26 cellular contexts compared by ENCODE assay signal in genomic region chr7:74240482-74240881, GRCh38.
"Had no signal": no experiment of that assay in that cellular context is flagged by ENCODE, and none has a peak within 500 bp of the region (broad histone marks: within the 10 kb centered on the region; RNA-seq: fewer than 3 reads in every experiment).

No MANE protein-coding gene starts in this region.

- H3K4me3 ChIP-seq: adrenal gland, ascending aorta, esophagus muscularis mucosa, lower lobe of right lung, prostate gland, thyroid gland had no signal

- ATAC-seq: activated T-helper 17 cell treated with anti-CD3 and anti-CD28 coated beads, Interleukin-2, amount 50 U/mL, for 72 hours; left cardiac atrium; lower lobe of right lung; natural killer cell treated with Interleukin-12 subunit alpha and Interleukin-12 subunit beta and Interleukin-15 and Interleukin-18, amount 100 ng/mL, for 72 hours; right cardiac atrium; WTC11 had no signal

- H3K27me3 ChIP-seq: adrenal gland, ascending aorta, brain microvascular endothelial cell, esophagus muscularis mucosa, thyroid gland had no signal

- H3K27ac Mint-ChIP-seq: activated naive CD8-positive, alpha-beta T cell; activated T-cell treated with anti-CD3 and anti-CD28 coated beads, Interleukin-2, amount 50 U/mL, for 24 hours; activated T-helper 17 cell treated with anti-CD3 and anti-CD28 coated beads, Interleukin-2, amount 50 U/mL, for 72 hours; natural killer cell treated with Interleukin-12 subunit alpha and Interleukin-12 subunit beta and Interleukin-15 and Interleukin-18, amount 100 ng/mL, for 72 hours; stimulated activated naive CD8-positive, alpha-beta T cell treated with anti-CD3 and anti-CD28 coated beads, Interleukin-15, Interleukin-2, amounts not matched to agents 100 ng/mL and 50 ng/mL, for 24 hours; WTC11 had no signal

- FAIRE-seq: frontal cortex, islet of Langerhans, urothelium cell line had no signal

- H3K4me3 Mint-ChIP-seq: activated naive CD8-positive, alpha-beta T cell; activated T-cell treated with anti-CD3 and anti-CD28 coated beads, Interleukin-2, amount 50 U/mL, for 24 hours; activated T-helper 17 cell treated with anti-CD3 and anti-CD28 coated beads, Interleukin-2, amount 50 U/mL, for 72 hours; natural killer cell treated with Interleukin-12 subunit alpha and Interleukin-12 subunit beta and Interleukin-15 and Interleukin-18, amount 100 ng/mL, for 72 hours; stimulated activated naive CD8-positive, alpha-beta T cell treated with anti-CD3 and anti-CD28 coated beads, Interleukin-15, Interleukin-2, amounts not matched to agents 100 ng/mL and 50 ng/mL, for 24 hours; WTC11 had no signal

- H3K4me1 Mint-ChIP-seq: activated T-helper 17 cell treated with anti-CD3 and anti-CD28 coated beads, Interleukin-2, amount 50 U/mL, for 72 hours; WTC11 had no signal

- H3K27ac ChIP-seq: ascending aorta, brain microvascular endothelial cell, esophagus muscularis mucosa, prostate gland, thyroid gland had no signal

- H3K4me1 ChIP-seq: adrenal gland, ascending aorta, esophagus muscularis mucosa, prostate gland, thyroid gland had no signal

- H3K9me3 ChIP-seq: adrenal gland, ascending aorta, esophagus muscularis mucosa, lower lobe of right lung, prostate gland, thyroid gland had no signal

- H3K9me3 Mint-ChIP-seq: activated T-cell treated with anti-CD3 and anti-CD28 coated beads, Interleukin-2, amount 50 U/mL, for 24 hours; activated T-helper 17 cell treated with anti-CD3 and anti-CD28 coated beads, Interleukin-2, amount 50 U/mL, for 72 hours; natural killer cell treated with Interleukin-12 subunit alpha and Interleukin-12 subunit beta and Interleukin-15 and Interleukin-18, amount 100 ng/mL, for 72 hours; stimulated activated naive CD8-positive, alpha-beta T cell treated with anti-CD3 and anti-CD28 coated beads, Interleukin-15, Interleukin-2, amounts not matched to agents 100 ng/mL and 50 ng/mL, for 24 hours; WTC11 had no signal

- H3K27me3 Mint-ChIP-seq: activated naive CD8-positive, alpha-beta T cell; activated T-cell treated with anti-CD3 and anti-CD28 coated beads, Interleukin-2, amount 50 U/mL, for 24 hours; activated T-helper 17 cell treated with anti-CD3 and anti-CD28 coated beads, Interleukin-2, amount 50 U/mL, for 72 hours; natural killer cell treated with Interleukin-12 subunit alpha and Interleukin-12 subunit beta and Interleukin-15 and Interleukin-18, amount 100 ng/mL, for 72 hours; stimulated activated naive CD8-positive, alpha-beta T cell treated with anti-CD3 and anti-CD28 coated beads, Interleukin-15, Interleukin-2, amounts not matched to agents 100 ng/mL and 50 ng/mL, for 24 hours had no signal

- DNase-seq: activated CD4-positive, alpha-beta T cell treated with anti-CD3 and anti-CD28 coated beads, Interleukin-2, amount 50 U/mL, for 4 hours; activated CD8-positive, alpha-beta memory T cell treated with anti-CD3 and anti-CD28 coated beads for 24 hours; activated CD8-positive, alpha-beta memory T cell treated with anti-CD3 and anti-CD28 coated beads, Interleukin-2, amount 50 U/mL, for 4 hours; activated T-cell treated with anti-CD3 and anti-CD28 coated beads, Interleukin-2, amount 50 U/mL, for 24 hours; brain microvascular endothelial cell; central memory CD4-positive, alpha-beta T cell; hypothalamus; left cardiac atrium; lower lobe of right lung; stimulated activated CD4-positive, alpha-beta T cell treated with anti-CD3 and anti-CD28 coated beads, Interleukin-1b, Interleukin-23, amount 100 ng/mL, for 48 hours; substantia nigra; T-helper 9 cell; thyroid gland had no signal
